Comparison of ENCODE assay signal across 8 cellular contexts in genomic region chr5:141320225-141321169, GRCh38. TPM values are rescaled to one million over a fixed set of nuclear protein-coding genes. Genes with fewer than 3 reads are reported as not detected.
A peak's percentile ranks its signal among the peaks of the same experiment; 100 is the strongest.
DNase-seq lines count a peak whose midpoint lies in the region; TF ChIP-seq lines count a peak whose summit lies in the region.

TAF7 (minus strand) TSS chr5:141320784; CDS start chr5:141320044, 740 bp downstream.

- intact Hi-C loops in activated naive CD4-positive, alpha-beta T cell treated with anti-CD3 and anti-CD28 coated beads for 36 hours (cut with micrococcal nuclease) = loop anchor here (1.0 to 10.0 kb wide), 11 partner anchors 22 to 1203 kb away; partner anchors contain the start of genes ANKHD1, PCDHGA10, PCDHGA3 and PFDN1

- peaks cover 38% of the 10 kb centered on the region for H3K9me3 Mint-ChIP-seq in activated naive CD4-positive, alpha-beta T cell treated with anti-CD3 and anti-CD28 coated beads for 36 hours

- H3K4me1 Mint-ChIP-seq in activated naive CD4-positive, alpha-beta T cell treated with anti-CD3 and anti-CD28 coated beads for 36 hours (ENCODE audit: low read depth) = peaks cover 25% of the 10 kb centered on the region

- DNase-seq in HFF-Myc (ENCODE audit: extremely low read depth, low read depth) = peak; percentile 85
- peak; percentile 96 for DNase-seq in NAMALWA (ENCODE audit: low spot score)
- DNase-seq in SK-N-DZ (ENCODE audit: low spot score) = peak; percentile 96
- DNase-seq in activated naive CD4-positive, alpha-beta T cell treated with anti-CD3 and anti-CD28 coated beads for 36 hours = peak; percentile 95
- DNase-seq in germinal center (ENCODE audit: low spot score) = peak; percentile 93
- peak; percentile 76 for DNase-seq in non-pigmented ciliary epithelial cell (ENCODE audit: low read depth)
- peak; percentile 95 for DNase-seq in superior temporal gyrus (ENCODE audit: extremely low spot score)

- TF ChIP-seq CTCF in HFF-Myc (IDR thresholded peaks at IDR 0.05; ENCODE audit: low read depth, low read length, missing control alignments) = peak; percentile 83

- peak within 1 kb of the TSS; percentile 99 for H3K27ac Mint-ChIP-seq in activated naive CD4-positive, alpha-beta T cell treated with anti-CD3 and anti-CD28 coated beads for 36 hours

- peak within 1 kb of the TSS; percentile 67 for H3K4me3 ChIP-seq in GM08714 (ENCODE audit: low read length)
- peak within 1 kb of the TSS; percentile 91 for H3K4me3 ChIP-seq in HFF-Myc (replicated peaks; ENCODE audit: low read depth, low read length)

- peak within 1 kb of the TSS; percentile 97 for H3K4me3 Mint-ChIP-seq in activated naive CD4-positive, alpha-beta T cell treated with anti-CD3 and anti-CD28 coated beads for 36 hours

- peaks cover 48% of the 10 kb centered on the region for H3K36me3 Mint-ChIP-seq in activated naive CD4-positive, alpha-beta T cell treated with anti-CD3 and anti-CD28 coated beads for 36 hours (ENCODE audit: low read depth)

- CTCF ChIA-PET in activated naive CD4-positive, alpha-beta T cell treated with anti-CD3 and anti-CD28 coated beads for 36 hours (lab: Charles Lee) = interaction anchor here (0.6 to 2.7 kb wide), 26 partner anchors 9 to 244 kb away, joined by 3 to 19 read pairs (median 4); partner anchors contain the start of genes PCDHGA1, PCDHGA10, PCDHGA12 and PCDHGA2

- no peaks in the 10 kb centered on the region for H3K27me3 Mint-ChIP-seq in activated naive CD4-positive, alpha-beta T cell treated with anti-CD3 and anti-CD28 coated beads for 36 hours (ENCODE audit: low read depth)

RNA-seq across cellular contexts. Expression of gene TAF7, which starts in this region (rescaled TPM):
- 80.9 and 85.2 TPM in 2 replicates for polyA plus RNA-seq in SK-N-DZ (2014; cell fraction: cytosol; rRNA removed)
- polyA plus RNA-seq in SK-N-DZ (2014; cell fraction: nucleus; rRNA removed) = 53.7 and 63.8 TPM in 2 replicates
- total RNA-seq in activated naive CD4-positive, alpha-beta T cell treated with anti-CD3 and anti-CD28 coated beads for 36 hours = 10 to 100 TPM; 57.0 to 57.9 TPM

Comparison
In these comparisons a context has a peak if more than half of its experiments do, and no peak if none do; other contexts are left out.
1. Peak in every context shown above with its lines: DNase-seq and H3K4me3 ChIP-seq.